Comparison of ENCODE assay signal across 21 cellular contexts in the genomic region with DNA sequence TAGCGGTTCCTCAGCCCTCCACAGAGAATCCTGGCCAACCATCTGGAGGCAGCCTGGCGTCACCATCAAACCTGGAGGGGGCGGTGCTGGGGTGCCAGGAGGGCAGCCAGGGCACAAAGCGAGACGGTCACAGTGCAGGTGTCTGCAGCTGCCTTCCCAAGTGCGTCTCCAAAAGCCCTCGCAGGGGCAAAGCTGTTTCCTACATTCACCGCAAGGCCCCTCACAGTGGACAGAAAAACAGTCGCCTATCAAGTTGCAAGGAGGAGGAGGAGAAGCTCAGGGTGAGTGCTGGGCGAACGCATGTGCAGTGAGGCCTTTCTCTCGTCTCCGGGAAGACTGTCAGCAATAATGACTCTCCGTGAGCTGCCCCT. TPM values are rescaled to one million over a fixed set of nuclear protein-coding genes. Genes with fewer than 3 reads are reported as not detected.
DNase-seq lines count a peak whose midpoint lies in the region; ATAC-seq and TF ChIP-seq lines count a peak whose summit lies in the region.
"Had no signal": no experiment of that assay in that cellular context is flagged by ENCODE, and none has a peak within 500 bp of the region (broad histone marks: within the 10 kb centered on the region; RNA-seq: fewer than 3 reads in every experiment).

No MANE protein-coding gene starts in this region.

- H3K9me3 Mint-ChIP-seq in naive B cell = peaks cover 0 to 1% (median 0%) of the 10 kb centered on the region in 7 donors

- no peaks in the 10 kb centered on the region for H3K9me3 ChIP-seq in BLaER1 treated with 17β-estradiol and CSF1 and Interleukin-3, amounts not matched to agents 10 nM and 100 nM (replicated peaks in 1 of 11)
- H3K9me3 ChIP-seq in WERI-Rb-1 (ENCODE audit: severe bottlenecking) = no peaks in the 10 kb centered on the region
- H3K9me3 ChIP-seq: SK-N-SH had no signal

- peaks cover 74 to 100% (median 100%) of the 10 kb centered on the region in 10 experiments for H3K4me1 ChIP-seq in BLaER1 treated with 17β-estradiol and CSF1 and Interleukin-3, amounts not matched to agents 10 nM and 100 nM

- H3K4me3 Mint-ChIP-seq in naive B cell = peak overlapping the region in 4 of 8 donors; percentile 10 to 69 (median 24)

- TF ChIP-seq CTCF in WERI-Rb-1 (IDR thresholded peaks at IDR 0.05; ENCODE audit: low read depth, low read length) = no peak

- peak overlapping the region; percentile 87 to 98 (median 94) for H3K4me2 ChIP-seq in BLaER1 treated with 17β-estradiol and CSF1 and Interleukin-3, amounts not matched to agents 10 nM and 100 nM
- H3K4me2 ChIP-seq: KMS-11, PC-9, SK-N-SH had no signal

- peak overlapping the region in 4 of 11 experiments; percentile 67 to 82 (median 76); a peak in 6 of 22 replicates for H3K27ac ChIP-seq in BLaER1 treated with 17β-estradiol and CSF1 and Interleukin-3, amounts not matched to agents 10 nM and 100 nM
- peak overlapping the region; percentile 25; the same call in 1 of the 2 replicates for H3K27ac ChIP-seq in WERI-Rb-1
- H3K27ac ChIP-seq: KMS-11, PC-9 had no signal

- peaks cover 0 to 46% (median 0%) of the 10 kb centered on the region in 11 experiments; a peak in 9 of 22 replicates for H3K27me3 ChIP-seq in BLaER1 treated with 17β-estradiol and CSF1 and Interleukin-3, amounts not matched to agents 10 nM and 100 nM
- H3K27me3 ChIP-seq in WERI-Rb-1 (ENCODE audit: insufficient read depth, low read depth, severe bottlenecking) = no peaks in the 10 kb centered on the region

- ATAC-seq in naive B cell (ENCODE audit: low read depth in 2 of 2) (no peak), esophagus mucosa (no peak), GM19455 (IDR thresholded peaks at IDR 0.05; ENCODE audit: unreplicated experiment) (no peak)
- ATAC-seq: HCT116 had no signal

- H3K4me3 ChIP-seq in BLaER1 treated with 17β-estradiol and CSF1 and Interleukin-3, amounts not matched to agents 10 nM and 100 nM = peak overlapping the region in 3 of 10 experiments; percentile 27 to 57 (median 49); a peak in 5 of 20 replicates
- no peak overlapping the region for H3K4me3 ChIP-seq in WERI-Rb-1 (ENCODE audit: low read depth, low read length)
- H3K4me3 ChIP-seq: PC-9 had no signal

- H3K4me1 Mint-ChIP-seq in naive B cell = peaks cover 28 to 49% (median 41%) of the 10 kb centered on the region in 3 donors

- peaks cover 0 to 31% (median 23%) of the 10 kb centered on the region in 11 experiments; a peak in 15 of 22 replicates for H3K36me3 ChIP-seq in BLaER1 treated with 17β-estradiol and CSF1 and Interleukin-3, amounts not matched to agents 10 nM and 100 nM
- peaks cover 67% of the 10 kb centered on the region for H3K36me3 ChIP-seq in WERI-Rb-1

- peak; percentile 94 for DNase-seq in NAMALWA (ENCODE audit: low spot score)
- no peak for DNase-seq in WERI-Rb-1
- DNase-seq in naive B cell = no peak
- DNase-seq in hypothalamus (lab: John Stamatoyannopoulos, UW) = no peak
- DNase-seq in NCI-H2081 (lab: John Stamatoyannopoulos, UW) = no peak
- DNase-seq: AML-193, DMS53, NCI-H1105 treated with DMSO at 0.1 percent for 48 hours, NCI-H446, NCI-H526 treated with DMSO at 0.1 percent for 48 hours, PC-9, SIG-M5, SK-N-SH had no signal

- no peaks in the 10 kb centered on the region for H3K27me3 Mint-ChIP-seq in naive B cell

- H3K27ac Mint-ChIP-seq in naive B cell = peak overlapping the region in 5 of 6 donors; percentile 92 to 96 (median 93)

- peaks cover 0 to 15% of the 10 kb centered on the region in 2 donors for H3K36me3 Mint-ChIP-seq in naive B cell

- H4K20me1 ChIP-seq in BLaER1 treated with 17β-estradiol and CSF1 and Interleukin-3, amounts not matched to agents 10 nM and 100 nM = peaks cover 21 to 100% (median 100%) of the 10 kb centered on the region in 11 experiments; a peak in 21 of 22 replicates

- H3K9ac ChIP-seq in BLaER1 treated with 17β-estradiol and CSF1 and Interleukin-3, amounts not matched to agents 10 nM and 100 nM = peak overlapping the region in 3 of 11 experiments; percentile 71 to 74 (median 72); a peak in 7 of 22 replicates
- H3K9ac ChIP-seq: KMS-11, SK-N-SH had no signal

RNA-seq across cellular contexts. Expression of gene LHX3, which starts 18.0 kb away (rescaled TPM):
- polyA plus RNA-seq in naive B cell (ENCODE audit: low read depth in 6 of 6) = not detected
- 0.08 TPM for total RNA-seq in esophagus mucosa
- total RNA-seq: A172, H1 had no signal
- polyA plus RNA-seq: AG04450, SK-N-SH had no signal

RNA-seq across cellular contexts. Expression of gene QSOX2, which starts 22.7 kb away (rescaled TPM):
- polyA plus RNA-seq in naive B cell (ENCODE audit: low read depth in 6 of 6) = 1 to 10 TPM; 2.8 to 4.6 (median 3.7) TPM
- 3.0 TPM for total RNA-seq in esophagus mucosa
